8 cellular contexts compared by ENCODE assay signal in genomic region chr10:133372507-133372906, GRCh38. TPM values are rescaled to one million over a fixed set of nuclear protein-coding genes. Genes with fewer than 3 reads are reported as not detected.
A peak's percentile ranks its signal among the peaks of the same experiment; 100 is the strongest.
DNase-seq lines count a peak whose midpoint lies in the region; ATAC-seq and TF ChIP-seq lines count a peak whose summit lies in the region.

No MANE protein-coding gene starts in this region.

- H3K27me3 Mint-ChIP-seq in activated naive CD4-positive, alpha-beta T cell treated with anti-CD3 and anti-CD28 coated beads, Interleukin-2, amount 10 ng/mL, durations not matched to agents 7 days and 5 days: peaks cover 24% of the 10 kb centered on the region

- H3K27ac ChIP-seq in mesodermal cell (ENCODE audit: low read depth, low read length, severe bottlenecking): no peak overlapping the region
- H3K27ac ChIP-seq in vagina: no peak overlapping the region

- H3K27ac Mint-ChIP-seq in activated naive CD4-positive, alpha-beta T cell treated with anti-CD3 and anti-CD28 coated beads, Interleukin-2, amount 10 ng/mL, durations not matched to agents 7 days and 5 days: no peak overlapping the region

- H3K36me3 ChIP-seq in mesodermal cell (ENCODE audit: control insufficient read depth, insufficient read depth, low read length): peaks cover 34% of the 10 kb centered on the region
- peaks cover 0 to 28% of the 10 kb centered on the region in 2 donors for H3K36me3 ChIP-seq in vagina

- ATAC-seq in HG03460 (IDR thresholded peaks at IDR 0.05; ENCODE audit: unreplicated experiment): no peak

- WGBS in mesodermal cell (ENCODE audit: insufficient coverage in 2 of 2), 2 experiments: 34 to 77% methylated on average over 8 to 11 of the region's 20 CpGs

- peaks cover 19% of the 10 kb centered on the region for H3K4me1 Mint-ChIP-seq in activated naive CD4-positive, alpha-beta T cell treated with anti-CD3 and anti-CD28 coated beads, Interleukin-2, amount 10 ng/mL, durations not matched to agents 7 days and 5 days

- no peaks in the 10 kb centered on the region for H3K9me3 Mint-ChIP-seq in activated naive CD4-positive, alpha-beta T cell treated with anti-CD3 and anti-CD28 coated beads, Interleukin-2, amount 10 ng/mL, durations not matched to agents 7 days and 5 days

- no peaks in the 10 kb centered on the region for H3K4me1 ChIP-seq in mesodermal cell (ENCODE audit: control insufficient read depth, insufficient read depth, low read length, poor library complexity, severe bottlenecking)
- H3K4me1 ChIP-seq in vagina: peaks cover 21% of the 10 kb centered on the region

- CTCF ChIA-PET in activated naive CD4-positive, alpha-beta T cell treated with anti-CD3 and anti-CD28 coated beads, Interleukin-2, amount 10 ng/mL, durations not matched to agents 7 days and 5 days (lab: Charles Lee): no interaction called here

- peak overlapping the region; percentile 75 for H3K4me3 Mint-ChIP-seq in activated naive CD4-positive, alpha-beta T cell treated with anti-CD3 and anti-CD28 coated beads, Interleukin-2, amount 10 ng/mL, durations not matched to agents 7 days and 5 days

- intact Hi-C loops in vagina (cut with DNase I): no loop called here

- no peaks in the 10 kb centered on the region for H3K27me3 ChIP-seq in vagina

- TF ChIP-seq POLR2A in vagina (IDR thresholded peaks at IDR 0.05): no peak

- H3K36me3 Mint-ChIP-seq in activated naive CD4-positive, alpha-beta T cell treated with anti-CD3 and anti-CD28 coated beads, Interleukin-2, amount 10 ng/mL, durations not matched to agents 7 days and 5 days: peaks cover 12% of the 10 kb centered on the region

- H3K4me3 ChIP-seq in choroid plexus epithelial cell (ENCODE audit: low read depth, low read length) (peak overlapping the region; percentile 92), mesodermal cell (ENCODE audit: extremely low read depth, insufficient read depth, low read length, poor library complexity, severe bottlenecking) (peak overlapping the region; percentile 62), vagina (peak overlapping the region; percentile 71 to 80)

- no peak for DNase-seq in activated naive CD4-positive, alpha-beta T cell treated with anti-CD3 and anti-CD28 coated beads, Interleukin-2, amount 10 ng/mL, durations not matched to agents 7 days and 5 days
- no peak for DNase-seq in activated naive CD4-positive, alpha-beta T cell treated with Interleukin-2 at 50 U/mL for 16 hours
- DNase-seq in choroid plexus epithelial cell (ENCODE audit: low read depth) (no peak), vagina (ENCODE audit: extremely low spot score in 2 of 2) (no peak), inferior parietal cortex (ENCODE audit: extremely low spot score) (no peak), midbrain (lab: John Stamatoyannopoulos, UW) (no peak)

- no peaks in the 10 kb centered on the region for H3K9me3 ChIP-seq in mesodermal cell (ENCODE audit: control insufficient read depth, low read length)
- H3K9me3 ChIP-seq in vagina: no peaks in the 10 kb centered on the region

- no peak for TF ChIP-seq CTCF in choroid plexus epithelial cell (conservative IDR thresholded peaks at IDR 0.05; ENCODE audit: low read depth, low read length)
- TF ChIP-seq CTCF in vagina (IDR thresholded peaks at IDR 0.05): no peak

RNA-seq across cellular contexts. Expression of gene ECHS1, which starts 0.6 kb away (rescaled TPM):
- 89.1 TPM for polyA plus RNA-seq in mesodermal cell (2013, experiment 1 of 2)
- polyA plus RNA-seq in mesodermal cell (2013, experiment 2 of 2): 76.0 TPM
- 45.4 TPM for total RNA-seq in vagina

RNA-seq across cellular contexts. Expression of gene PAOX, which starts 6.6 kb away (rescaled TPM):
- 5.7 TPM for polyA plus RNA-seq in mesodermal cell (2013, experiment 1 of 2)
- 4.6 TPM for polyA plus RNA-seq in mesodermal cell (2013, experiment 2 of 2)
- total RNA-seq in vagina: 16.9 TPM

RNA-seq across cellular contexts. Expression of gene FUOM, which starts 14.7 kb away (rescaled TPM):
- polyA plus RNA-seq in mesodermal cell (2013, experiment 1 of 2): 20.2 TPM
- 22.7 TPM for polyA plus RNA-seq in mesodermal cell (2013, experiment 2 of 2)
- total RNA-seq in vagina: 54.0 TPM

RNA-seq across cellular contexts. Expression of gene MTG1, which starts 21.4 kb away (rescaled TPM):
- 45.7 TPM for polyA plus RNA-seq in mesodermal cell (2013, experiment 1 of 2)
- polyA plus RNA-seq in mesodermal cell (2013, experiment 2 of 2): 39.1 TPM
- 57.5 TPM for total RNA-seq in vagina

RNA-seq across cellular contexts. Expression of gene PRAP1, which starts 25.3 kb away (rescaled TPM):
- polyA plus RNA-seq in mesodermal cell (2013, experiment 1 of 2): not detected
- not detected for polyA plus RNA-seq in mesodermal cell (2013, experiment 2 of 2)
- not detected for total RNA-seq in vagina
